ENCODE assay signal across 8 cellular contexts in the genomic region with DNA sequence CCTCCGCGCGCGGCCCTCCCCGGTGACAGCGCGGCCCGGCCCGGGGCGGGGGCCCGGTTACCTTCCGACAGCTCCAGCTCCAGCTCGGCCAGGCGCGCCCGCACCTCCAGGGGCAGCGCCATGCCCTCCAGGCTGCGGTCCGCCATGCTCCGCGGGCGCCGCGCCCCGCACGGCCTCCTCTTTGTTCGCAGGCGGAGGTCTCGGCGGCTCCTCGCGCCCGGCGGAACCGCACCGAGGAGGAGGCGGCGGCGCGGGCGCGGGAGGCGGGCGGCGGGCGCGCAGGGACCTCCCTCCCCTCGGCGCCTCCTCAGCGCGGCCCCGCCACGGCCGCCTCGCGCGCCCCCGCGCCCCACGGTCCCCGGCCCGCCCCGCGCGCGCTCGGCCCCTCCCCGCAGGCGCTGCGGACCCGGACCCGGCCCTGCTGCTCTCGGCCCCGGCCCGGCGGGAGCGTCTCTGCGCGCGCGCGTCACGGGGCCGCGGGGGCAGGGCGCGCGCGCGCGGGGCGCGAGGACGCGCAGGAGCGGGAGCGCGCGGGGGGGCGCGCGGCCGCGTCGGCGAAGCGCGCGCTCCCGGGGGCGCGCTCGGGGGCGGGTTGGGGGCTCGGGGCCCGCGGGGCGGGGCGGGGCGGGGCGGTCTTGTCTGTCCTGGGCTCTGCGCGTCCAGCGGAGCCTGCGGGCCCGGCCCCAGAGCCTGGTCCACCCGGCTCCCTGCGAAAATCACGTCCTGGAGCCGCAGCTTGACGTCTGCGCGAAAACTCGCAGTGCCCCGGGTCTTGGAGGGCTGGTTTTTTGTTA. TPM values are rescaled to one million over a fixed set of nuclear protein-coding genes. Genes with fewer than 3 reads are reported as not detected.
A peak's percentile ranks its signal among the peaks of the same experiment; 100 is the strongest.
DNase-seq lines count a peak whose midpoint lies in the region; ATAC-seq and TF ChIP-seq lines count a peak whose summit lies in the region.

A gene with protein sequence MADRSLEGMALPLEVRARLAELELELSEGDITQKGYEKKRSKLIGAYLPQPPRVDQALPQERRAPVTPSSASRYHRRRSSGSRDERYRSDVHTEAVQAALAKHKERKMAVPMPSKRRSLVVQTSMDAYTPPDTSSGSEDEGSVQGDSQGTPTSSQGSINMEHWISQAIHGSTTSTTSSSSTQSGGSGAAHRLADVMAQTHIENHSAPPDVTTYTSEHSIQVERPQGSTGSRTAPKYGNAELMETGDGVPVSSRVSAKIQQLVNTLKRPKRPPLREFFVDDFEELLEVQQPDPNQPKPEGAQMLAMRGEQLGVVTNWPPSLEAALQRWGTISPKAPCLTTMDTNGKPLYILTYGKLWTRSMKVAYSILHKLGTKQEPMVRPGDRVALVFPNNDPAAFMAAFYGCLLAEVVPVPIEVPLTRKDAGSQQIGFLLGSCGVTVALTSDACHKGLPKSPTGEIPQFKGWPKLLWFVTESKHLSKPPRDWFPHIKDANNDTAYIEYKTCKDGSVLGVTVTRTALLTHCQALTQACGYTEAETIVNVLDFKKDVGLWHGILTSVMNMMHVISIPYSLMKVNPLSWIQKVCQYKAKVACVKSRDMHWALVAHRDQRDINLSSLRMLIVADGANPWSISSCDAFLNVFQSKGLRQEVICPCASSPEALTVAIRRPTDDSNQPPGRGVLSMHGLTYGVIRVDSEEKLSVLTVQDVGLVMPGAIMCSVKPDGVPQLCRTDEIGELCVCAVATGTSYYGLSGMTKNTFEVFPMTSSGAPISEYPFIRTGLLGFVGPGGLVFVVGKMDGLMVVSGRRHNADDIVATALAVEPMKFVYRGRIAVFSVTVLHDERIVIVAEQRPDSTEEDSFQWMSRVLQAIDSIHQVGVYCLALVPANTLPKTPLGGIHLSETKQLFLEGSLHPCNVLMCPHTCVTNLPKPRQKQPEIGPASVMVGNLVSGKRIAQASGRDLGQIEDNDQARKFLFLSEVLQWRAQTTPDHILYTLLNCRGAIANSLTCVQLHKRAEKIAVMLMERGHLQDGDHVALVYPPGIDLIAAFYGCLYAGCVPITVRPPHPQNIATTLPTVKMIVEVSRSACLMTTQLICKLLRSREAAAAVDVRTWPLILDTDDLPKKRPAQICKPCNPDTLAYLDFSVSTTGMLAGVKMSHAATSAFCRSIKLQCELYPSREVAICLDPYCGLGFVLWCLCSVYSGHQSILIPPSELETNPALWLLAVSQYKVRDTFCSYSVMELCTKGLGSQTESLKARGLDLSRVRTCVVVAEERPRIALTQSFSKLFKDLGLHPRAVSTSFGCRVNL (N-terminal part only) (minus strand): TSS at position 236 of the 794 bp plus-strand sequence. CDS start 90 bp downstream, at position 146.

- H3K4me1 Mint-ChIP-seq in T-cell: peaks cover 0 to 13% (median 0%) of the 10 kb centered on the region in 3 donors

- POLR2A ChIA-PET in T-cell (lab: Charles Lee): no interaction called here

- peaks cover 40 to 52% of the 10 kb centered on the region in 2 donors for H3K27me3 Mint-ChIP-seq in T-cell

- no peak for TF ChIP-seq CTCF in mucosa of descending colon (IDR thresholded peaks at IDR 0.05)
- TF ChIP-seq CTCF in upper lobe of right lung (IDR thresholded peaks at IDR 0.05): no peak

- H3K4me3 Mint-ChIP-seq in T-cell: peak within 1 kb of the TSS in 2 of 3 donors; percentile 43 to 58

- CTCF ChIA-PET in T-cell (lab: Charles Lee): no interaction called here

- ATAC-seq in T-cell (replicated peaks in 1 of 4) (no peak), mucosa of descending colon (peak; percentile 80), upper lobe of right lung (peak; percentile 89), HG03521 (IDR thresholded peaks at IDR 0.05; ENCODE audit: unreplicated experiment) (no peak), GM21717 (IDR thresholded peaks at IDR 0.05; ENCODE audit: unreplicated experiment) (no peak)

- peak within 1 kb of the TSS; percentile 68 for H3K27ac ChIP-seq in upper lobe of right lung

- no peaks in the 10 kb centered on the region for H3K36me3 Mint-ChIP-seq in T-cell

- H3K4me3 ChIP-seq in mucosa of descending colon (peak within 1 kb of the TSS; percentile 50), upper lobe of right lung (peak within 1 kb of the TSS; percentile 65)

- H3K9me3 ChIP-seq in mucosa of descending colon (no peaks in the 10 kb centered on the region), upper lobe of right lung (no peaks in the 10 kb centered on the region)

- no peaks in the 10 kb centered on the region for H3K36me3 ChIP-seq in mucosa of descending colon (ENCODE audit: low read depth)
- no peaks in the 10 kb centered on the region for H3K36me3 ChIP-seq in upper lobe of right lung

- in situ Hi-C loops in ACHN (cut with HindIII; ENCODE audit: low pct_ligation_motif_present, low pct_unique_long_range_greater_than_20kb, low sequenced_read_pairs): no loop called here

- H3K4me1 ChIP-seq in mucosa of descending colon (ENCODE audit: low read depth) (no peaks in the 10 kb centered on the region), upper lobe of right lung (peaks cover 4% of the 10 kb centered on the region)

- H3K27ac Mint-ChIP-seq in T-cell: no peak within 1 kb of the TSS

- intact Hi-C loops in mucosa of descending colon (cut with DNase I, micrococcal nuclease): loop anchor here in 1 of 2 donors (10.0 kb wide), 1 partner anchor 175 kb away; no protein-coding TSS in a partner anchor
- intact Hi-C loops in upper lobe of right lung (cut with DNase I): no loop called here

- DNase-seq in ACHN (peak; percentile 74), GOT3 (lab: John Stamatoyannopoulos, UW) (peak; percentile 19), T-cell (no peak), fibroblast of gingiva (ENCODE audit: low read depth) (peak; percentile 87), mucosa of descending colon (peak in 2 of 3 donors; percentile 62 to 79), upper lobe of right lung (peak; percentile 85)

- peaks cover 0 to 3% (median 3%) of the 10 kb centered on the region in 3 donors for H3K9me3 Mint-ChIP-seq in T-cell

- H3K27me3 ChIP-seq in upper lobe of right lung: no peaks in the 10 kb centered on the region

RNA-seq across cellular contexts. Expression of the gene that starts here (rescaled TPM):
- total RNA-seq in T-cell (1 to 10 TPM; 2.7 to 7.4 (median 4.5) TPM), mucosa of descending colon (10 to 100 TPM in 1 of 3 donors, 1 to 10 TPM in 2; 8.0 to 72.0 (median 8.5) TPM), upper lobe of right lung (17.3 TPM)

Comparison
In these comparisons a context has a peak if more than half of its experiments do, and no peak if none do; other contexts are left out.
1. DNase-seq: peak in ACHN (single experiment), GOT3 (single experiment), fibroblast of gingiva (single experiment), mucosa of descending colon (2 of 3) and upper lobe of right lung (single experiment); none in T-cell (0 of 34).
2. ATAC-seq: peak in mucosa of descending colon (single experiment) and upper lobe of right lung (single experiment); none in T-cell (0 of 4), HG03521 (single experiment) and GM21717 (single experiment).